Comparison of ENCODE assay signal across 35 cellular contexts in genomic region chr21:29613877-29614276, GRCh38.
"Had no signal": no experiment of that assay in that cellular context is flagged by ENCODE, and none has a peak within 500 bp of the region (broad histone marks: within the 10 kb centered on the region; RNA-seq: fewer than 3 reads in every experiment).

No MANE protein-coding gene starts in this region.

- H3K27ac ChIP-seq: KMS-11 had no signal

- H3K9me3 ChIP-seq: MG63 had no signal

- H3K36me3 ChIP-seq: MG63 had no signal

- H3K4me2 ChIP-seq: KMS-11 had no signal

- DNase-seq: Karpas-422, Kasumi-1, MG63, MM.1S, MV-4-11, NCI-H1048, NCI-H1092, NCI-H1092 treated with DMSO at 0.1 percent for 48 hours, NCI-H1105, NCI-H1105 treated with DMSO at 0.1 percent for 48 hours, NCI-H1417, NCI-H1417 treated with DMSO at 0.1 percent for 48 hours, NCI-H1436, NCI-H1436 treated with DMSO at 0.1 percent for 48 hours, NCI-H146, NCI-H1694, NCI-H1694 treated with DMSO at 0.1 percent for 48 hours, NCI-H187, NCI-H187 treated with DMSO at 0.1 percent for 48 hours, NCI-H1930, NCI-H2029, NCI-H2029 treated with DMSO at 0.1 percent for 48 hours, NCI-H2081, NCI-H2081 treated with DMSO at 0.1 percent for 48 hours, NCI-H2107, NCI-H2171, NCI-H2171 treated with DMSO at 0.1 percent for 48 hours, NCI-H2227 treated with DMSO at 0.1 percent for 48 hours, NCI-H226, NCI-H345, NCI-H446, NCI-H446 treated with DMSO at 0.1 percent for 48 hours, NCI-H510A, NCI-H510A treated with DMSO at 0.1 percent for 48 hours had no signal

- H3K27me3 ChIP-seq: MG63 had no signal

- H3K4me3 ChIP-seq: MG63 had no signal

- H3K9ac ChIP-seq: KMS-11 had no signal
